19 cellular contexts compared by ENCODE assay signal in the genomic region with DNA sequence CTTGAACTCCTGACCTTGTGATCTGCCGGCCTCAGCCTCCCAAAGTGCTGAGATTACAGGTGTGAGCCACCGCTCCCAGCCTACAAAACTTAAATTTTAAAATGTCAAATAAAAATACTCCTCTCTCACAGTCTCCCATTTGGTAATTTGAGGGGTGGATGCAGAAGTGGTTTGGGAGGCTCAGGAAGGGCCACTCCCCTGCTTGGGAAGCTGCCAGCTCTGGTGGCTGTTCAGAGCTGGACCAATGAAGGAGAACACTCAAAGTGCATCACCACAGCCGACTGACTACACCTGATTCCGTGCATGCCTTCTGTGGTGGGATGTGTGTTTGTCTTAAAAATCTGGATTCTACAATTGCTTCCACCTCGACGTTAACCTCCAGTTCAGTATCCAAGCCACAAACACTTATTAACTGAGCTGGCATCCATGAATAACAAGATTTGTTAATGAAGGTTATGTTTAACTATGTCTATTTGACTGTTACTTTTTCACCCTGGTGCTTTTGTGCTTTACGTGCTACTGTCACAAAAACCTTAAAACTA.
"Had no signal": no experiment of that assay in that cellular context is flagged by ENCODE, and none has a peak within 500 bp of the region (broad histone marks: within the 10 kb centered on the region; RNA-seq: fewer than 3 reads in every experiment).

No MANE protein-coding gene starts in this region.

- H3K27ac ChIP-seq: cardiac muscle cell, parathyroid adenoma, right lobe of liver, skin epidermis, thyroid gland, VCaP had no signal

- H3K4me1 ChIP-seq: parathyroid adenoma, right lobe of liver, thyroid gland had no signal

- H3K9me3 ChIP-seq: right lobe of liver, thyroid gland had no signal

- H3K9ac ChIP-seq: parathyroid adenoma had no signal

- H3K36me3 ChIP-seq: cardiac muscle cell, right lobe of liver, thyroid gland had no signal

- H2AFZ ChIP-seq: parathyroid adenoma had no signal

- H3K4me3 ChIP-seq: cardiac muscle cell, right lobe of liver, skin epidermis, thyroid gland had no signal

- DNase-seq: activated CD4-positive, alpha-beta memory T cell treated with anti-CD3 and anti-CD28 coated beads, Interleukin-2, amount 10 ng/mL, durations not matched to agents 7 days and 5 days; activated CD4-positive, alpha-beta T cell treated with anti-CD3 and anti-CD28 coated beads, Interleukin-2, amount 10 ng/mL, durations not matched to agents 24 days and 14 days; activated effector memory CD4-positive, alpha-beta T cell treated with anti-CD3 and anti-CD28 coated beads, Interleukin-2, amount 50 U/mL, for 16 hours; activated naive CD4-positive, alpha-beta T cell treated with anti-CD3 and anti-CD28 coated beads, Interleukin-2, amount 10 ng/mL, durations not matched to agents 7 days and 5 days; amygdala; cortex of kidney; erythroblast; foreskin fibroblast; nucleus accumbens; right lobe of liver; stimulated activated CD4-positive, alpha-beta T cell treated with anti-CD3 and anti-CD28 coated beads, Interleukin-1b, Interleukin-23, amount 100 ng/mL, for 48 hours; substantia nigra; T1000; thyroid gland had no signal

- ATAC-seq: activated CD4-positive, CD25-positive, alpha-beta regulatory T cell treated with anti-CD3 and anti-CD28 coated beads, Interleukin-2, amount 50 U/mL, for 24 hours; right lobe of liver had no signal

- H3K27me3 ChIP-seq: cardiac muscle cell, right lobe of liver, thyroid gland had no signal
